8 cellular contexts compared by ENCODE assay signal in genomic region chr2:181573140-181573736, GRCh38.
DNase-seq lines count a peak whose midpoint lies in the region; ATAC-seq, FAIRE-seq and TF ChIP-seq lines count a peak whose summit lies in the region.

No MANE protein-coding gene starts in this region.

- H3K36me3 Mint-ChIP-seq in T-cell, result no peaks in the 10 kb centered on the region

- no peak overlapping the region for H4K8ac ChIP-seq in IMR-90 (ENCODE audit: low read depth in 2 of 2, low read length in 2 of 2)

- H3K36me3 ChIP-seq in IMR-90 (ENCODE audit: control insufficient read depth, insufficient read depth, low read length), result no peaks in the 10 kb centered on the region
- no peaks in the 10 kb centered on the region for H3K36me3 ChIP-seq in SU-DHL-6 (ENCODE audit: low read length)
- no peaks in the 10 kb centered on the region for H3K36me3 ChIP-seq in keratinocyte (ENCODE audit: control insufficient read depth in 2 of 2, extremely low read depth in 1 of 2, insufficient read depth in 2 of 2, low read length in 2 of 2)
- no peaks in the 10 kb centered on the region for H3K36me3 ChIP-seq in gastrocnemius medialis

- TF ChIP-seq RAD21 in IMR-90 (IDR thresholded peaks at IDR 0.05; ENCODE audit: low read length), result peak; percentile 47

- no peak overlapping the region for H3K56ac ChIP-seq in IMR-90 (ENCODE audit: extremely low read depth, insufficient read depth, low read length)

- no CpG with 5 or more reads among the region's 4 CpGs for WGBS in IMR-90 (ENCODE audit: extremely low coverage in 2 of 2, insufficient read length in 1 of 2), 2 experiments

- H3K23ac ChIP-seq in IMR-90 (ENCODE audit: low read depth, low read length), result no peak overlapping the region

- no peak overlapping the region for H3K14ac ChIP-seq in IMR-90 (replicated peaks; ENCODE audit: low read depth, low read length)

- H2BK20ac ChIP-seq in IMR-90 (ENCODE audit: low read depth, low read length), result no peak overlapping the region

- intact Hi-C loops in IMR-90 (cut with micrococcal nuclease) (loop anchor here (1.0 to 2.0 kb wide), 4 partner anchors 142 to 559 kb away; no protein-coding TSS in a partner anchor), gastrocnemius medialis (cut with DNase I; ENCODE audit: low total_unique reads) (no loop called here)

- H3K18ac ChIP-seq in IMR-90 (ENCODE audit: low read depth, low read length), result no peak overlapping the region

- BruUV-seq in IMR-90 (replicated peaks; lab: Mats Ljungman, UMichigan), result no TSS peak

- H3K4me1 ChIP-seq in IMR-90 (ENCODE audit: control insufficient read depth, insufficient read depth, low read length) (no peaks in the 10 kb centered on the region), keratinocyte (ENCODE audit: control insufficient read depth, extremely low read depth, insufficient read depth, low read length) (peaks cover 3% of the 10 kb centered on the region), gastrocnemius medialis (no peaks in the 10 kb centered on the region)

- no peak overlapping the region for H3K4ac ChIP-seq in IMR-90 (ENCODE audit: low read depth, low read length)

- no peaks in the 10 kb centered on the region for H3K9me3 ChIP-seq in IMR-90 (ENCODE audit: control insufficient read depth, insufficient read depth, low read length)
- no peaks in the 10 kb centered on the region for H3K9me3 ChIP-seq in SU-DHL-6 (ENCODE audit: insufficient read depth, low read length)
- H3K9me3 ChIP-seq in keratinocyte (ENCODE audit: control insufficient read depth, low read depth, low read length), result no peaks in the 10 kb centered on the region
- no peaks in the 10 kb centered on the region for H3K9me3 ChIP-seq in gastrocnemius medialis

- H3K9ac ChIP-seq in IMR-90 (ENCODE audit: low read depth, low read length), result no peak overlapping the region
- H3K9ac ChIP-seq in SU-DHL-6 (ENCODE audit: low read length), result no peak overlapping the region
- no peak overlapping the region for H3K9ac ChIP-seq in keratinocyte (ENCODE audit: control insufficient read depth, extremely low read depth, insufficient read depth, low read length)

- H2AK5ac ChIP-seq in IMR-90 (ENCODE audit: low read depth, low read length), result no peak overlapping the region

- TF ChIP-seq CTCF in IMR-90 (conservative IDR thresholded peaks at IDR 0.05; ENCODE audit: low read depth, low read length), result peak; percentile 55
- peak; percentile 34 for TF ChIP-seq CTCF in SU-DHL-6 (IDR thresholded peaks at IDR 0.05; ENCODE audit: insufficient read depth, low read length, poor library complexity, severe bottlenecking)
- TF ChIP-seq CTCF in keratinocyte (optimal IDR thresholded peaks at IDR 0.05 in 1 of 3, IDR thresholded peaks at IDR 0.05 in 1 of 3, conservative IDR thresholded peaks at IDR 0.05 in 1 of 3; ENCODE audit: extremely low read depth in 1 of 3, insufficient read depth in 2 of 3, low read length in 3 of 3), result peak in 2 of 3 experiments; percentile 40 to 42
- no peak for TF ChIP-seq CTCF in gastrocnemius medialis (IDR thresholded peaks at IDR 0.05 in 4 of 5, conservative IDR thresholded peaks at IDR 0.05 in 1 of 5)

- ATAC-seq in IMR-90 (ENCODE audit: low read depth), result peak; percentile 54; the same call in 1 of the 2 replicates
- ATAC-seq in GM19467 (IDR thresholded peaks at IDR 0.05; ENCODE audit: unreplicated experiment), result no peak
- ATAC-seq in gastrocnemius medialis, result no peak
- ATAC-seq in T-cell (replicated peaks in 1 of 4), result no peak

- peak; percentile 17 for DNase-seq in COR-L47 (lab: John Stamatoyannopoulos, UW)
- DNase-seq in IMR-90, result peak; percentile 50
- DNase-seq in keratinocyte (ENCODE audit: low read depth, low spot score), result no peak
- no peak for DNase-seq in central memory CD4-positive, alpha-beta T cell
- no peak for DNase-seq in gastrocnemius medialis
- DNase-seq in T-cell, result no peak

- H3K79me1 ChIP-seq in IMR-90 (ENCODE audit: low read depth in 1 of 2, low read length in 2 of 2), result no peaks in the 10 kb centered on the region

- H3K4me2 ChIP-seq in IMR-90 (ENCODE audit: low read depth, low read length), result no peak overlapping the region
- H3K4me2 ChIP-seq in SU-DHL-6 (ENCODE audit: low read depth, low read length, poor library complexity, severe bottlenecking), result no peak overlapping the region
- no peak overlapping the region for H3K4me2 ChIP-seq in keratinocyte (ENCODE audit: control insufficient read depth, extremely low read depth, insufficient read depth, low read depth, low read length)

- no peak overlapping the region for H3K27ac ChIP-seq in IMR-90 (ENCODE audit: insufficient read depth, low read length)
- H3K27ac ChIP-seq in SU-DHL-6 (ENCODE audit: low read depth, low read length), result no peak overlapping the region
- H3K27ac ChIP-seq in keratinocyte (ENCODE audit: control insufficient read depth, insufficient read depth, low read length), result no peak overlapping the region
- no peak overlapping the region for H3K27ac ChIP-seq in gastrocnemius medialis

- POLR2A ChIA-PET in IMR-90 (lab: Charles Lee; ENCODE audit: unreplicated experiment) (no interaction called here), T-cell (lab: Charles Lee) (no interaction called here)

- CTCF ChIA-PET in IMR-90 (lab: Yijun Ruan, JAX) (interaction anchor here (1.0 to 1.5 kb wide), 8 partner anchors 8 to 1447 kb away, joined by 3 to 13 read pairs (median 3); no protein-coding TSS in a partner anchor), T-cell (lab: Charles Lee) (interaction anchor here (0.7 to 4.3 kb wide), 3 partner anchors 142 to 542 kb away, joined by 5 to 43 read pairs (median 20); no protein-coding TSS in a partner anchor)

- H4K91ac ChIP-seq in IMR-90 (ENCODE audit: insufficient read depth, low read depth, low read length), result no peak overlapping the region

- H2BK5ac ChIP-seq in IMR-90 (ENCODE audit: low read depth, low read length, poor library complexity, severe bottlenecking), result no peak overlapping the region

- H3K4me3 ChIP-seq in IMR-90 (ENCODE audit: insufficient read depth, low read depth, low read length) (no peak overlapping the region), SU-DHL-6 (ENCODE audit: insufficient read depth, low read length, poor library complexity, severe bottlenecking) (no peak overlapping the region), keratinocyte (ENCODE audit: control insufficient read depth in 2 of 3, extremely low read depth in 1 of 3, insufficient read depth in 2 of 3, low read depth in 1 of 3, low read length in 3 of 3) (no peak overlapping the region), gastrocnemius medialis (no peak overlapping the region)

- dilution Hi-C loops in IMR-90 (cut with HindIII; ENCODE audit: low sequenced_read_pairs, unreplicated experiment), result no loop called here
- dilution Hi-C loops in keratinocyte (cut with MboI; ENCODE audit: extremely low pct_ligation_motif_present, low sequenced_read_pairs), result no loop called here

- H3K27ac Mint-ChIP-seq in T-cell, result no peak overlapping the region

- H2AK9ac ChIP-seq in IMR-90 (replicated peaks; ENCODE audit: low read depth, low read length, poor library complexity), result no peak overlapping the region

- H3K9me1 ChIP-seq in IMR-90 (ENCODE audit: insufficient read depth, low read length) (no peaks in the 10 kb centered on the region), keratinocyte (ENCODE audit: control insufficient read depth, extremely low read depth, insufficient read depth, low read length) (no peaks in the 10 kb centered on the region)

- H3K79me2 ChIP-seq in SU-DHL-6 (ENCODE audit: insufficient read depth, low read length) (no peaks in the 10 kb centered on the region), keratinocyte (ENCODE audit: control insufficient read depth, insufficient read depth, low read length) (no peaks in the 10 kb centered on the region)

- no peaks in the 10 kb centered on the region for H3K9me3 Mint-ChIP-seq in T-cell

- no peak overlapping the region for H4K5ac ChIP-seq in IMR-90 (ENCODE audit: low read depth, low read length)

- H3K4me3 Mint-ChIP-seq in T-cell, result no peak overlapping the region

- H3K27me3 ChIP-seq in IMR-90 (ENCODE audit: control insufficient read depth, insufficient read depth, low read length), result peaks cover 9% of the 10 kb centered on the region
- H3K27me3 ChIP-seq in SU-DHL-6 (ENCODE audit: low read length), result no peaks in the 10 kb centered on the region
- H3K27me3 ChIP-seq in keratinocyte (ENCODE audit: control insufficient read depth, extremely low read depth, insufficient read depth, low read length), result no peaks in the 10 kb centered on the region
- H3K27me3 ChIP-seq in gastrocnemius medialis, result no peaks in the 10 kb centered on the region

- H2BK15ac ChIP-seq in IMR-90 (ENCODE audit: low read depth, low read length), result no peak overlapping the region

- peaks cover 8 to 20% of the 10 kb centered on the region in 2 donors for H3K27me3 Mint-ChIP-seq in T-cell

- in situ Hi-C loops in IMR-90 (cut with MboI; ENCODE audit: low sequenced_read_pairs), result no loop called here
- in situ Hi-C loops in gastrocnemius medialis (cut with MboI; ENCODE audit: low sequenced_read_pairs in 4 of 4), result no loop called here

- H3K9me2 ChIP-seq in SU-DHL-6 (replicated peaks; ENCODE audit: insufficient read depth, low read length), result no peaks in the 10 kb centered on the region

- H2AFZ ChIP-seq in IMR-90 (replicated peaks; ENCODE audit: low read length, poor library complexity), result no peak overlapping the region
- H2AFZ ChIP-seq in SU-DHL-6 (ENCODE audit: low read depth, low read length, severe bottlenecking), result no peak overlapping the region
- H2AFZ ChIP-seq in keratinocyte (ENCODE audit: control insufficient read depth, low read length), result no peak overlapping the region

- H3K4me1 Mint-ChIP-seq in T-cell, result peaks cover 0 to 2% (median 0%) of the 10 kb centered on the region in 3 donors

- FAIRE-seq in keratinocyte (lab: Jason Lieb, UNC), result no peak

- H4K20me1 ChIP-seq in IMR-90 (ENCODE audit: insufficient read depth, low read length), result no peaks in the 10 kb centered on the region
- no peaks in the 10 kb centered on the region for H4K20me1 ChIP-seq in SU-DHL-6 (ENCODE audit: low read depth, low read length)
- H4K20me1 ChIP-seq in keratinocyte (ENCODE audit: control insufficient read depth, extremely low read depth, insufficient read depth, low read length), result no peaks in the 10 kb centered on the region

- no peaks in the 10 kb centered on the region for H3F3A ChIP-seq in SU-DHL-6 (ENCODE audit: insufficient read depth)

- H2BK120ac ChIP-seq in IMR-90 (ENCODE audit: low read depth, low read length), result no peak overlapping the region

- TF ChIP-seq POLR2A in IMR-90 (IDR thresholded peaks at IDR 0.05; ENCODE audit: low read depth, low read length) (no peak), gastrocnemius medialis (IDR thresholded peaks at IDR 0.05) (no peak)

TF ChIP-seq in IMR-90, 13 proteins besides CTCF, POLR2A, EP300 and RAD21:
- no peak for TF ChIP-seq BHLHE40 (IDR thresholded peaks at IDR 0.05; ENCODE audit: low read depth, low read length)
- TF ChIP-seq CEBPB (IDR thresholded peaks at IDR 0.05; ENCODE audit: low read depth, low read length), result no peak
- peak; percentile 59 for TF ChIP-seq SMC3 (IDR thresholded peaks at IDR 0.05; ENCODE audit: low read depth, low read length)
- TF ChIP-seq MAZ (IDR thresholded peaks at IDR 0.05; ENCODE audit: borderline replicate concordance, low read depth, low read length), result no peak
- TF ChIP-seq MAFK (IDR thresholded peaks at IDR 0.05; ENCODE audit: low read depth, low read length), result no peak
- no peak for TF ChIP-seq MXI1 (IDR thresholded peaks at IDR 0.05; ENCODE audit: borderline replicate concordance, low read depth, low read length)

Comparison
In these comparisons a context has a peak if more than half of its experiments do, and no peak if none do; other contexts are left out.
1. DNase-seq: peak in COR-L47 (single experiment) and IMR-90 (single experiment); none in keratinocyte (single experiment), central memory CD4-positive, alpha-beta T cell (single experiment), gastrocnemius medialis (0 of 2) and T-cell (0 of 34).
2. CTCF ChIP-seq: peak in IMR-90 (single experiment), SU-DHL-6 (single experiment) and keratinocyte (2 of 3); none in gastrocnemius medialis (0 of 5).